In genomic region chr18:68376931-68377330, GRCh38 we compare ENCODE assay signal across 26 cellular contexts.
"Had no signal": no experiment of that assay in that cellular context is flagged by ENCODE, and none has a peak within 500 bp of the region (broad histone marks: within the 10 kb centered on the region; RNA-seq: fewer than 3 reads in every experiment).

No MANE protein-coding gene starts in this region.

- H3K4me1 Mint-ChIP-seq: endodermal cell; stimulated activated memory B cell treated with anti-CD40 and anti-IgM and Interleukin-4, amounts not matched to agents 10 μg/mL and 1 μg/mL and 100 μg/mL, for 72 hours had no signal

- H3K27me3 Mint-ChIP-seq: natural killer cell treated with Interleukin-12 subunit alpha and Interleukin-12 subunit beta and Interleukin-15 and Interleukin-18, amount 100 ng/mL, for 72 hours; stimulated activated memory B cell treated with anti-CD40 and anti-IgM and Interleukin-4, amounts not matched to agents 10 μg/mL and 1 μg/mL and 100 μg/mL, for 72 hours; stimulated activated naive CD8-positive, alpha-beta T cell treated with anti-CD3 and anti-CD28 coated beads, Interleukin-15, Interleukin-2, amounts not matched to agents 100 ng/mL and 50 ng/mL, for 24 hours had no signal

- H3K9ac ChIP-seq: parathyroid adenoma had no signal

- DNase-seq: cerebellar nuclear complex; dermis blood vessel endothelial cell; effector CD4-positive, alpha-beta T cell; endodermal cell; erythroblast; foreskin melanocyte; head of caudate nucleus; left colon; left ventricle myocardium superior; mesenchymal stem cell; midbrain; spleen; stimulated activated CD4-positive, alpha-beta T cell treated with anti-CD3 and anti-CD28 coated beads, Interleukin-15, amount 100 ng/mL, for 24 hours; stimulated activated CD4-positive, alpha-beta T cell treated with anti-CD3 and anti-CD28 coated beads, Interleukin-1b, Interleukin-23, amount 100 ng/mL, for 48 hours; stimulated activated CD4-positive, alpha-beta T cell treated with anti-CD3 and anti-CD28 coated beads, Interleukin-4, amount 100 ng/mL, for 24 hours; tibial artery had no signal

- H3K27me3 ChIP-seq: hepatocyte, spleen, tibial artery had no signal

- FAIRE-seq: colon, endothelial cell of umbilical vein had no signal

- H3K27ac Mint-ChIP-seq: endodermal cell; natural killer cell treated with Interleukin-12 subunit alpha and Interleukin-12 subunit beta and Interleukin-15 and Interleukin-18, amount 100 ng/mL, for 72 hours; stimulated activated memory B cell treated with anti-CD40 and anti-IgM and Interleukin-4, amounts not matched to agents 10 μg/mL and 1 μg/mL and 100 μg/mL, for 72 hours; stimulated activated naive CD8-positive, alpha-beta T cell treated with anti-CD3 and anti-CD28 coated beads, Interleukin-15, Interleukin-2, amounts not matched to agents 100 ng/mL and 50 ng/mL, for 24 hours had no signal

- ATAC-seq: left colon; left ventricle myocardium superior; natural killer cell treated with Interleukin-12 subunit alpha and Interleukin-12 subunit beta and Interleukin-15 and Interleukin-18, amount 100 ng/mL, for 72 hours; sciatic nerve; stimulated activated memory B cell treated with anti-CD40 and anti-IgM and Interleukin-4, amounts not matched to agents 10 μg/mL and 1 μg/mL and 100 μg/mL, for 72 hours had no signal

- H2AFZ ChIP-seq: hepatocyte, parathyroid adenoma had no signal

- H3K36me3 Mint-ChIP-seq: natural killer cell treated with Interleukin-12 subunit alpha and Interleukin-12 subunit beta and Interleukin-15 and Interleukin-18, amount 100 ng/mL, for 72 hours; stimulated activated memory B cell treated with anti-CD40 and anti-IgM and Interleukin-4, amounts not matched to agents 10 μg/mL and 1 μg/mL and 100 μg/mL, for 72 hours had no signal

- H3K4me2 ChIP-seq: hepatocyte had no signal

- H3K79me2 ChIP-seq: hepatocyte, parathyroid adenoma had no signal

- H3K4me3 ChIP-seq: hepatocyte, lung, prostate gland, spleen, tibial artery had no signal

- H3K4me1 ChIP-seq: parathyroid adenoma, prostate gland, spleen, tibial artery had no signal

- H3K9me3 Mint-ChIP-seq: endodermal cell; stimulated activated naive CD8-positive, alpha-beta T cell treated with anti-CD3 and anti-CD28 coated beads, Interleukin-15, Interleukin-2, amounts not matched to agents 100 ng/mL and 50 ng/mL, for 24 hours had no signal

- H3K36me3 ChIP-seq: prostate gland, spleen, tibial artery had no signal

- H3K9me3 ChIP-seq: prostate gland, spleen, tibial artery had no signal

- H3K27ac ChIP-seq: hepatocyte, parathyroid adenoma, prostate gland, spleen, tibial artery had no signal

- H3K4me3 Mint-ChIP-seq: endodermal cell; natural killer cell treated with Interleukin-12 subunit alpha and Interleukin-12 subunit beta and Interleukin-15 and Interleukin-18, amount 100 ng/mL, for 72 hours; stimulated activated memory B cell treated with anti-CD40 and anti-IgM and Interleukin-4, amounts not matched to agents 10 μg/mL and 1 μg/mL and 100 μg/mL, for 72 hours; stimulated activated naive CD8-positive, alpha-beta T cell treated with anti-CD3 and anti-CD28 coated beads, Interleukin-15, Interleukin-2, amounts not matched to agents 100 ng/mL and 50 ng/mL, for 24 hours had no signal
